ENCODE assay signal across 1 cellular context in the genomic region with DNA sequence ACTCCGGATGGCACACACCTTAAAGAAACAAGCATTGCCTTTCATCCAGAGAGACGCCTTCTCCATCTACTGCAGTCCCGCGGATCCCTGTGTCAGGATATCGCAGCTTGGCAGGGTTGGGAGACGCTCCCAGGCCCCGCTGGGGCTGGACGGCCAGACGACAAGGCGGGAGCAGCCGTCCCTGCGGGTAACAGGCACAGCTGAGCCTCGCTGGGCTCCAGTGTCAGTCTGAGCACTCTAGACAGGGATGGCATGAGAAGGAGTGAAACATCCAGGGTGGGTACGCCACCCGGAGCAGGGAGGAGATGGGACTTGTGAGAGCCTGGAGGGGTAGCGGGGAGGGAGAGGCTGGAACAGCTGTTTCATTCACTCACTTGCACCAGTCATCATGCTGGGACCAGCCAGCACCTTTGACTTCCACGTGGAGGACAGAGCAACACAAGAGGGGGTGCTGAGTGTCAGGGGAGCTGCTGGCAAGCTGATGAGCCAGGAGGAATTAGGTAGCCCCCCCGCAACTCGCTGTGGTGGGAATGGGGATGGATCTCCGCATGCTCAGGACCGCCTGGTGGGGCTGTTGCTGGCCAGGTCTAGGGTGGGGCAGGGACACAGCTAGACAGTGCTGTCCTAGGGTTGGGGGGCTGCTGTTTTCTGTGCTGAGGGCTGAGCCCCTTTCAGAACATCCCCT.
TF ChIP-seq lines count a peak whose summit lies in the region.

No MANE protein-coding gene starts in this region.

TF ChIP-seq in H1, 55 proteins besides CTCF, POLR2A, EP300 and RAD21:
- no peak for TF ChIP-seq SIX5 (IDR thresholded peaks at IDR 0.05; ENCODE audit: low read depth, low read length)
- TF ChIP-seq GABPA (IDR thresholded peaks at IDR 0.05; ENCODE audit: borderline replicate concordance, insufficient read depth, low read length): no peak
- no peak for TF ChIP-seq E2F6 (IDR thresholded peaks at IDR 0.05)
- no peak for TF ChIP-seq BCL11A (IDR thresholded peaks at IDR 0.05; ENCODE audit: low read depth in 2 of 2, low read length in 2 of 2)
- TF ChIP-seq HDAC6 (IDR thresholded peaks at IDR 0.05; ENCODE audit: low read depth, low read length): no peak
- TF ChIP-seq CHD1 (IDR thresholded peaks at IDR 0.05; ENCODE audit: low read depth, low read length): no peak
- TF ChIP-seq POLR2AphosphoS5 (IDR thresholded peaks at IDR 0.05; ENCODE audit: low read depth, low read length): no peak
- TF ChIP-seq CTBP2 (IDR thresholded peaks at IDR 0.05; ENCODE audit: borderline replicate concordance, insufficient read depth, insufficient read length, low read length): no peak
- TF ChIP-seq CEBPB (IDR thresholded peaks at IDR 0.05; ENCODE audit: low read depth, low read length): no peak
- TF ChIP-seq CHD2 (IDR thresholded peaks at IDR 0.05; ENCODE audit: low read length): no peak
- no peak for TF ChIP-seq JUND (IDR thresholded peaks at IDR 0.05; ENCODE audit: low read length)
- TF ChIP-seq RNF2 (IDR thresholded peaks at IDR 0.05; ENCODE audit: borderline replicate concordance, low read depth, low read length, missing control alignments, poor library complexity, severe bottlenecking): no peak
- no peak for TF ChIP-seq YY1 (IDR thresholded peaks at IDR 0.05; ENCODE audit: low read depth, low read length)
TF ChIP-seq in H1: peak in this region for 0.
